Comparison of ENCODE assay signal across 30 cellular contexts in the genomic region with DNA sequence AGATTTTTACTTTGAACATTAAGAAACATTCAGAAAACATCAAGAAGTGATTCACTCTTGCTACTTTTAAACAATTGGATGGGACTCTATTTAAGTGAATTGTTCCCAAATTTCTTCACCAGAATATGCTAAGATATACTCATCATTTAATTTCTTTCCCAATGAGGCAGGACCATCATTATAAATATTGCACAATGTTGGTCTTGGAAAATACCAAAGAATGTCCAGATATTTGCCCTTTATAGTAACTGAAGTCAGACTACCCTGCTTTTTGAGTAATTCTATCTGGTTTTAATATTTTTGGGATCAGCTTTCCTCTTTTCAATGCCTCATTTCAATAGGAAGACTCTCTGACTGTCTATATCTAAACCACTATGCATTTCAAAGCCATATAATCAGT.
"Had no signal": no experiment of that assay in that cellular context is flagged by ENCODE, and none has a peak within 500 bp of the region (broad histone marks: within the 10 kb centered on the region; RNA-seq: fewer than 3 reads in every experiment).

No MANE protein-coding gene starts in this region.

- H3K27me3 ChIP-seq: ascending aorta, cardiac muscle cell, colonic mucosa, left lung, thyroid gland, upper lobe of left lung, vagina had no signal

- H3K4me1 ChIP-seq: ascending aorta, colonic mucosa, left lung, thyroid gland, upper lobe of left lung, vagina had no signal

- H3K36me3 ChIP-seq: ascending aorta, cardiac muscle cell, colonic mucosa, left lung, thyroid gland, upper lobe of left lung, vagina had no signal

- H3K4me3 ChIP-seq: ascending aorta, cardiac muscle cell, colonic mucosa, dorsolateral prefrontal cortex, left lung, lung, mucosa of descending colon, skin epidermis, thyroid gland, upper lobe of left lung, vagina had no signal

- FAIRE-seq: frontal cortex, islet of Langerhans, TTC549 had no signal

- H3K9me3 ChIP-seq: ascending aorta, colonic mucosa, mucosa of descending colon, thyroid gland, vagina had no signal

- H3K27ac ChIP-seq: ascending aorta, cardiac muscle cell, colonic mucosa, dorsolateral prefrontal cortex, left lung, skin epidermis, thyroid gland, upper lobe of left lung, vagina, VCaP had no signal

- DNase-seq: activated CD4-positive, alpha-beta T cell treated with anti-CD3 and anti-CD28 coated beads for 4 hours; activated CD4-positive, alpha-beta T cell treated with anti-CD3 and anti-CD28 coated beads, Interleukin-2, amount 50 U/mL, for 4 hours; activated naive CD4-positive, alpha-beta T cell; activated T-cell treated with anti-CD3 and anti-CD28 coated beads for 4 hours; activated T-cell treated with anti-CD3 and anti-CD28 coated beads, Interleukin-2, amount 50 U/mL, for 72 hours; cerebellar nuclear complex; colonic mucosa; dorsolateral prefrontal cortex; effector memory CD4-positive, alpha-beta T cell; left lung; mesendoderm; mucosa of descending colon; right cardiac atrium; stimulated activated CD4-positive, alpha-beta T cell treated with anti-CD3 and anti-CD28 coated beads, Interleukin-12 subunit alpha, Interleukin-12 subunit beta, amount 100 ng/mL, for 4 hours; stimulated activated CD4-positive, alpha-beta T cell treated with anti-CD3 and anti-CD28 coated beads, Interleukin-4, amount 100 ng/mL, for 1 hour; stimulated activated naive CD8-positive, alpha-beta T cell treated with anti-CD3 and anti-CD28 coated beads, Interleukin-15, amount 100 ng/mL, for 72 hours; T-helper 9 cell; thyroid gland; upper lobe of left lung had no signal

- ATAC-seq: activated naive CD4-positive, alpha-beta T cell treated with anti-CD3 and anti-CD28 coated beads, Interleukin-2, amount 50 U/mL, for 72 hours; activated T-cell treated with anti-CD3 and anti-CD28 coated beads, Interleukin-2, amount 50 U/mL, for 72 hours; left lung; mucosa of descending colon; natural killer cell treated with Interleukin-12 subunit alpha and Interleukin-12 subunit beta and Interleukin-15 and Interleukin-18, amount 100 ng/mL, for 72 hours; right cardiac atrium; stimulated activated naive CD8-positive, alpha-beta T cell treated with anti-CD3 and anti-CD28 coated beads, Interleukin-15, amount 100 ng/mL, for 72 hours had no signal
